ENCODE assay signal across 8 cellular contexts in the genomic region with DNA sequence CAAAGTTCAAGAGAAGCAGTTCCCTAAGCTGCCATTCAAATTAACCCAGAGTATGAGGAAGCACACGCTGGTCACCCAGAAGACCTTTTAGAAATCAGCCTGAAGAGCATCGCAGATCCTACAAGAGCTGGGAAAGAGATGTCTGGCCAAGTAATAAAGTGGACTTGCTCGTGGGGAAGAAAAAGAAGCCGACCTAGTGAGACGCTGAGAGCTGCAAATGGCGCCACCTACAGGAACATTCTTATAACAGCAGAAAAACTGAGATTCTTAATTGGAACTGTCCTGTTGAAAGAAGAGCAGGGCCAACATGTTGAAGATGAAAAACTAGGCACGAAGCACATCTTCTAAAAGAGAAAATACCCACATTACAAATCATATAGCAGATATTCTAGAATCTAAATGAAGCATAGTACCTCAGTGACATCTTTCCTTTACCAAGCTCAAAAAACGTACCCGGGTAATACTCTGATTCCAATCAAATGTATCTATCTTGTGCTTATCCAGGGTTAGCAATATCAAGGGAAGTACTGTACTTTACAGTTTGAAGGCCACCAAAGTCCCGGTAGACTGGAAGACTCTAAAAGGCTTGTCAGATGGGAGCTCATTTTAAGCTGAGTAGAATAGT. TPM values are rescaled to one million over a fixed set of nuclear protein-coding genes. Genes with fewer than 3 reads are reported as not detected.
DNase-seq lines count a peak whose midpoint lies in the region; ATAC-seq and TF ChIP-seq lines count a peak whose summit lies in the region.

No MANE protein-coding gene starts in this region.

- H3K36me3 ChIP-seq in tibial artery: no peaks in the 10 kb centered on the region

- DNase-seq in DMS53 (lab: John Stamatoyannopoulos, UW) (peak; percentile 83), NCI-H748 treated with DMSO at 0.1 percent for 48 hours (lab: John Stamatoyannopoulos, UW) (peak; percentile 82), activated T-cell treated with anti-CD3 and anti-CD28 coated beads for 1 hour (ENCODE audit: low read depth) (peak; percentile 36), erythroblast (lab: John Stamatoyannopoulos, UW) (peak; percentile 86 to 91), myocyte (ENCODE audit: low read depth) (peak; percentile 85), tibial artery (peak in 1 of 2 donors; percentile 67)

- H3K4me3 ChIP-seq in tibial artery: no peak overlapping the region

- H3K27ac ChIP-seq in tibial artery: peak overlapping the region; percentile 30 to 62

- no peaks in the 10 kb centered on the region for H3K27me3 ChIP-seq in tibial artery

- ATAC-seq in HG03432 (IDR thresholded peaks at IDR 0.05; ENCODE audit: unreplicated experiment) (peak; percentile 50), GM21360 (IDR thresholded peaks at IDR 0.05; ENCODE audit: unreplicated experiment) (no peak)

- peak; percentile 82 to 85 for TF ChIP-seq CTCF in tibial artery (IDR thresholded peaks at IDR 0.05)

- peaks cover 0 to 22% (median 6%) of the 10 kb centered on the region in 4 donors for H3K4me1 ChIP-seq in tibial artery

- no peaks in the 10 kb centered on the region for H3K9me3 ChIP-seq in tibial artery

- intact Hi-C loops in tibial artery (cut with DNase I; ENCODE audit: low total_unique reads): loop anchor here (5.0 kb wide), 1 partner anchor 603 kb away; no protein-coding TSS in a partner anchor

- no peak for TF ChIP-seq POLR2A in erythroblast (IDR thresholded peaks at IDR 0.05; ENCODE audit: low read length)

RNA-seq across cellular contexts. Expression of gene GNAQ, which starts 3.9 kb away (rescaled TPM):
- total RNA-seq in myocyte: 25.3 and 29.9 TPM in 2 replicates
- polyA plus RNA-seq in myocyte (2012): 25.7 TPM
